In the genomic region with DNA sequence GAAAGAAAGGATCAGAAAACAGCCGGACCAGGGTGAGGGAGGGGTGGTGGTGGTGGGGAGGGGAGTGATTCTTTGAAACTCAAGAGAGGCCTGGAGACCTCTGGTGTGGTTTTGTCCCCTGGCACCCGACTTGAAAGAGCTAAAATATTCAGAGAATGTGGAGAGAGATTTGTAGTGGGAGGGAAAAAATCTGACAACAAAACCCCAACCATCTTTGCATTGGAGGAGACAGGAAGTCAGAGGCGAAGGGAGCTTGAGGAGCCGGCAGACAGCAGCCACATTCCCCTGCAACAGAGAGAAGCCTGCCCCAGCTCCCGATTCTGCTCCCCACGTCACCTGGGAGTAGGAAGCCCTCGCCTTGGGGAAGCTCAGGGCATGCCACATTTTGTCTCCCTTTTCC, we compare ENCODE assay signal across 10 cellular contexts.
A peak's percentile ranks its signal among the peaks of the same experiment; 100 is the strongest.
DNase-seq lines count a peak whose midpoint lies in the region; ATAC-seq and TF ChIP-seq lines count a peak whose summit lies in the region.
"Had no signal": no experiment of that assay in that cellular context is flagged by ENCODE, and none has a peak within 500 bp of the region (broad histone marks: within the 10 kb centered on the region; RNA-seq: fewer than 3 reads in every experiment).

No MANE protein-coding gene starts in this region.

- no peak for TF ChIP-seq POLR2A in esophagus muscularis mucosa (IDR thresholded peaks at IDR 0.05; ENCODE audit: low read depth)

- POLR2A ChIA-PET in activated CD4-positive, alpha-beta memory T cell treated with anti-CD3 and anti-CD28 coated beads, Interleukin-2, amount 10 ng/mL, durations not matched to agents 7 days and 5 days (lab: Charles Lee): interaction anchor here (0.7 to 3.9 kb wide), 25 partner anchors 9 to 1428 kb away, joined by 3 to 51 read pairs (median 4); partner anchors contain the start of genes ARF1, COQ8A, ITPKB and PARP1

- peak overlapping the region; percentile 69 for H3K27ac ChIP-seq in subcutaneous abdominal adipose tissue (ENCODE audit: low read depth, low read length)
- no peak overlapping the region for H3K27ac ChIP-seq in esophagus muscularis mucosa (replicated peaks in 1 of 4)
- H3K27ac ChIP-seq: C4-2B had no signal

- H3K4me3 Mint-ChIP-seq in activated naive CD4-positive, alpha-beta T cell treated with anti-CD3 and anti-CD28 coated beads, Interleukin-2, amount 10 ng/mL, durations not matched to agents 7 days and 5 days: peak overlapping the region; percentile 62
- H3K4me3 Mint-ChIP-seq in activated CD4-positive, alpha-beta memory T cell treated with anti-CD3 and anti-CD28 coated beads, Interleukin-2, amount 10 ng/mL, durations not matched to agents 7 days and 5 days: peak overlapping the region; percentile 56

- H3K27me3 ChIP-seq in subcutaneous abdominal adipose tissue (ENCODE audit: control insufficient read depth in 5 of 5, insufficient read depth in 4 of 5, low read length in 5 of 5) (peaks cover 0 to 3% (median 0%) of the 10 kb centered on the region in 5 donors), esophagus muscularis mucosa (no peaks in the 10 kb centered on the region)

- no peak overlapping the region for H3K4me3 ChIP-seq in subcutaneous abdominal adipose tissue (ENCODE audit: low read depth in 1 of 5, low read length in 5 of 5)
- H3K4me3 ChIP-seq in esophagus muscularis mucosa: no peak overlapping the region

- H3K4me1 ChIP-seq in subcutaneous abdominal adipose tissue (ENCODE audit: control insufficient read depth in 5 of 5, insufficient read depth in 5 of 5, low read length in 5 of 5): peaks cover 17 to 79% (median 49%) of the 10 kb centered on the region in 5 donors
- H3K4me1 ChIP-seq in esophagus muscularis mucosa: no peaks in the 10 kb centered on the region

- intact Hi-C loops in esophagus muscularis mucosa (cut with DNase I): loop anchor here (5.0 kb wide), 2 partner anchors 43 to 83 kb away; partner anchors contain the start of gene ITPKB

- H3K9me3 ChIP-seq in subcutaneous abdominal adipose tissue (ENCODE audit: control insufficient read depth in 5 of 5, low read length in 5 of 5) (no peaks in the 10 kb centered on the region), esophagus muscularis mucosa (no peaks in the 10 kb centered on the region)

- H3K9me3 Mint-ChIP-seq in activated naive CD4-positive, alpha-beta T cell treated with anti-CD3 and anti-CD28 coated beads, Interleukin-2, amount 10 ng/mL, durations not matched to agents 7 days and 5 days: no peaks in the 10 kb centered on the region
- H3K9me3 Mint-ChIP-seq in activated CD4-positive, alpha-beta memory T cell treated with anti-CD3 and anti-CD28 coated beads, Interleukin-2, amount 10 ng/mL, durations not matched to agents 7 days and 5 days: no peaks in the 10 kb centered on the region

- peaks cover 22% of the 10 kb centered on the region for H3K4me1 Mint-ChIP-seq in activated naive CD4-positive, alpha-beta T cell treated with anti-CD3 and anti-CD28 coated beads, Interleukin-2, amount 10 ng/mL, durations not matched to agents 7 days and 5 days
- H3K4me1 Mint-ChIP-seq in activated CD4-positive, alpha-beta memory T cell treated with anti-CD3 and anti-CD28 coated beads, Interleukin-2, amount 10 ng/mL, durations not matched to agents 7 days and 5 days: peaks cover 65% of the 10 kb centered on the region

- H3K36me3 ChIP-seq in subcutaneous abdominal adipose tissue (ENCODE audit: control insufficient read depth in 5 of 5, insufficient read depth in 5 of 5, low read length in 5 of 5) (peaks cover 0 to 4% (median 2%) of the 10 kb centered on the region in 5 donors), esophagus muscularis mucosa (peaks cover 0 to 2% (median under 1%) of the 10 kb centered on the region in 4 donors)

- no peak for TF ChIP-seq CTCF in esophagus muscularis mucosa (IDR thresholded peaks at IDR 0.05)

- no peaks in the 10 kb centered on the region for H3K27me3 Mint-ChIP-seq in activated naive CD4-positive, alpha-beta T cell treated with anti-CD3 and anti-CD28 coated beads, Interleukin-2, amount 10 ng/mL, durations not matched to agents 7 days and 5 days
- no peaks in the 10 kb centered on the region for H3K27me3 Mint-ChIP-seq in activated CD4-positive, alpha-beta memory T cell treated with anti-CD3 and anti-CD28 coated beads, Interleukin-2, amount 10 ng/mL, durations not matched to agents 7 days and 5 days

- DNase-seq in activated naive CD4-positive, alpha-beta T cell treated with anti-CD3 and anti-CD28 coated beads, Interleukin-2, amount 10 ng/mL, durations not matched to agents 7 days and 5 days: no peak
- no peak for DNase-seq in activated naive CD4-positive, alpha-beta T cell treated with Interleukin-2 at 50 U/mL for 16 hours
- no peak for DNase-seq in activated CD4-positive, alpha-beta memory T cell treated with anti-CD3 and anti-CD28 coated beads, Interleukin-2, amount 10 ng/mL, durations not matched to agents 7 days and 5 days
- peak; percentile 58 for DNase-seq in iPS-NIHi11 (ENCODE audit: low spot score)
- no peak for DNase-seq in esophagus muscularis mucosa (ENCODE audit: extremely low spot score)
- DNase-seq in NCI-H1694 treated with DMSO at 0.1 percent for 48 hours (lab: John Stamatoyannopoulos, UW): no peak
- DNase-seq: HCEC 1CT had no signal

- ATAC-seq in activated CD4-positive, CD25-positive, alpha-beta regulatory T cell treated with anti-CD3 and anti-CD28 coated beads, Interleukin-2, amount 50 U/mL, for 24 hours: no peak

- H3K27ac Mint-ChIP-seq in activated naive CD4-positive, alpha-beta T cell treated with anti-CD3 and anti-CD28 coated beads, Interleukin-2, amount 10 ng/mL, durations not matched to agents 7 days and 5 days: peak overlapping the region; percentile 98
- H3K27ac Mint-ChIP-seq in activated CD4-positive, alpha-beta memory T cell treated with anti-CD3 and anti-CD28 coated beads, Interleukin-2, amount 10 ng/mL, durations not matched to agents 7 days and 5 days: peak overlapping the region; percentile 88

- WGBS in esophagus muscularis mucosa: 36% methylated on average over 7 of the region's 7 CpGs

- TF ChIP-seq EP300 in esophagus muscularis mucosa (IDR thresholded peaks at IDR 0.05): no peak

- H3K9ac ChIP-seq in subcutaneous abdominal adipose tissue (ENCODE audit: low read length in 5 of 5): peak overlapping the region in 2 of 5 donors; percentile 0 to 11

- H3K36me3 Mint-ChIP-seq in activated naive CD4-positive, alpha-beta T cell treated with anti-CD3 and anti-CD28 coated beads, Interleukin-2, amount 10 ng/mL, durations not matched to agents 7 days and 5 days: peaks cover 16% of the 10 kb centered on the region
- peaks cover 7% of the 10 kb centered on the region for H3K36me3 Mint-ChIP-seq in activated CD4-positive, alpha-beta memory T cell treated with anti-CD3 and anti-CD28 coated beads, Interleukin-2, amount 10 ng/mL, durations not matched to agents 7 days and 5 days (ENCODE audit: low read depth)

- CTCF ChIA-PET in activated naive CD4-positive, alpha-beta T cell treated with anti-CD3 and anti-CD28 coated beads, Interleukin-2, amount 10 ng/mL, durations not matched to agents 7 days and 5 days (lab: Charles Lee): interaction anchor here (0.8 to 5.8 kb wide), 12 partner anchors 8 to 174 kb away, joined by 3 to 25 read pairs (median 4); no protein-coding TSS in a partner anchor
- CTCF ChIA-PET in activated CD4-positive, alpha-beta memory T cell treated with anti-CD3 and anti-CD28 coated beads, Interleukin-2, amount 10 ng/mL, durations not matched to agents 7 days and 5 days (lab: Charles Lee): interaction anchor here (0.6 to 1.9 kb wide), 17 partner anchors 9 to 229 kb away, joined by 3 to 13 read pairs (median 3); partner anchors contain the start of gene ITPKB
